In genomic region chr18:69138088-69138487, GRCh38 we compare ENCODE assay signal across 5 cellular contexts.
"Had no signal": no experiment of that assay in that cellular context is flagged by ENCODE, and none has a peak within 500 bp of the region (broad histone marks: within the 10 kb centered on the region; RNA-seq: fewer than 3 reads in every experiment).

No MANE protein-coding gene starts in this region.

- ATAC-seq: HepG2, K562 had no signal

- DNase-seq: IMR-90, KBM-7 had no signal

- H3K27ac ChIP-seq: HL-60 had no signal

- H3K4me3 ChIP-seq: K562 had no signal
